In genomic region chrX:47129879-47130358, GRCh38 we compare ENCODE assay signal across 8 cellular contexts. TPM values are rescaled to one million over a fixed set of nuclear protein-coding genes. Genes with fewer than 3 reads are reported as not detected.
DNase-seq lines count a peak whose midpoint lies in the region; ATAC-seq, FAIRE-seq and TF ChIP-seq lines count a peak whose summit lies in the region.

No MANE protein-coding gene starts in this region.

- no peaks in the 10 kb centered on the region for H3K4me1 ChIP-seq in mesodermal cell (ENCODE audit: control insufficient read depth, insufficient read depth, low read length, poor library complexity, severe bottlenecking)

- DNase-seq in stimulated activated naive CD8-positive, alpha-beta T cell treated with anti-CD3 and anti-CD28 coated beads, Interleukin-15, Interleukin-2, amounts not matched to agents 100 U/mL and 50 U/mL, for 24 hours, result no peak
- DNase-seq in brain microvascular endothelial cell (no peak), RCC 7860 (ENCODE audit: low spot score) (no peak)

- no peak for ATAC-seq in stimulated activated naive CD8-positive, alpha-beta T cell treated with anti-CD3 and anti-CD28 coated beads, Interleukin-15, Interleukin-2, amounts not matched to agents 100 U/mL and 50 U/mL, for 24 hours
- ATAC-seq in GM18505 (IDR thresholded peaks at IDR 0.05; ENCODE audit: unreplicated experiment), result no peak
- ATAC-seq in HG03045 (IDR thresholded peaks at IDR 0.05; ENCODE audit: unreplicated experiment), result no peak
- ATAC-seq in HG02623 (IDR thresholded peaks at IDR 0.05; ENCODE audit: unreplicated experiment), result no peak

- H3K27ac ChIP-seq in brain microvascular endothelial cell, result no peak overlapping the region
- no peak overlapping the region for H3K27ac ChIP-seq in mesodermal cell (ENCODE audit: low read depth, low read length, severe bottlenecking)

- H3K9me3 Mint-ChIP-seq in stimulated activated naive CD8-positive, alpha-beta T cell treated with anti-CD3 and anti-CD28 coated beads, Interleukin-15, Interleukin-2, amounts not matched to agents 100 ng/mL and 50 ng/mL, for 24 hours, result no peaks in the 10 kb centered on the region

- H3K4me1 Mint-ChIP-seq in stimulated activated naive CD8-positive, alpha-beta T cell treated with anti-CD3 and anti-CD28 coated beads, Interleukin-15, Interleukin-2, amounts not matched to agents 100 ng/mL and 50 ng/mL, for 24 hours (ENCODE audit: low read depth), result peaks cover 10% of the 10 kb centered on the region

- no peak overlapping the region for H3K27ac Mint-ChIP-seq in stimulated activated naive CD8-positive, alpha-beta T cell treated with anti-CD3 and anti-CD28 coated beads, Interleukin-15, Interleukin-2, amounts not matched to agents 100 ng/mL and 50 ng/mL, for 24 hours

- no peaks in the 10 kb centered on the region for H3K36me3 ChIP-seq in brain microvascular endothelial cell (replicated peaks)
- no peaks in the 10 kb centered on the region for H3K36me3 ChIP-seq in mesodermal cell (ENCODE audit: control insufficient read depth, insufficient read depth, low read length)

- H3K36me3 Mint-ChIP-seq in stimulated activated naive CD8-positive, alpha-beta T cell treated with anti-CD3 and anti-CD28 coated beads, Interleukin-15, Interleukin-2, amounts not matched to agents 100 ng/mL and 50 ng/mL, for 24 hours (ENCODE audit: low read depth), result no peaks in the 10 kb centered on the region

- in situ Hi-C loops in brain microvascular endothelial cell (cut with HindIII; ENCODE audit: low pct_ligation_motif_present, low sequenced_read_pairs), result no loop called here

- H3K9me3 ChIP-seq in mesodermal cell (ENCODE audit: control insufficient read depth, low read length), result no peaks in the 10 kb centered on the region

- H3K4me3 ChIP-seq in brain microvascular endothelial cell (ENCODE audit: low read depth, low read length) (peak overlapping the region; percentile 69), mesodermal cell (ENCODE audit: extremely low read depth, insufficient read depth, low read length, poor library complexity, severe bottlenecking) (peak overlapping the region; percentile 49)

- FAIRE-seq in RCC 7860 (lab: Jason Lieb, UNC), result no peak

- peak overlapping the region; percentile 92 for H3K4me3 Mint-ChIP-seq in stimulated activated naive CD8-positive, alpha-beta T cell treated with anti-CD3 and anti-CD28 coated beads, Interleukin-15, Interleukin-2, amounts not matched to agents 100 ng/mL and 50 ng/mL, for 24 hours

- WGBS in mesodermal cell (ENCODE audit: insufficient coverage in 2 of 2), 2 experiments, result 26 to 56% methylated on average over 3 of the region's 11 CpGs

- no peaks in the 10 kb centered on the region for H3K27me3 Mint-ChIP-seq in stimulated activated naive CD8-positive, alpha-beta T cell treated with anti-CD3 and anti-CD28 coated beads, Interleukin-15, Interleukin-2, amounts not matched to agents 100 ng/mL and 50 ng/mL, for 24 hours

- no peak for TF ChIP-seq CTCF in brain microvascular endothelial cell (IDR thresholded peaks at IDR 0.05; ENCODE audit: low read depth, low read length, missing control alignments)

- no peak for TF ChIP-seq POLR2A in GM18505 (IDR thresholded peaks at IDR 0.05; ENCODE audit: borderline replicate concordance, extremely low read depth, insufficient read depth, insufficient read length)

- H3K27me3 ChIP-seq in brain microvascular endothelial cell (replicated peaks), result no peaks in the 10 kb centered on the region

RNA-seq across cellular contexts. Expression of gene NDUFB11, which starts 14.6 kb away (rescaled TPM):
- polyA plus RNA-seq in mesodermal cell (2013, experiment 1 of 2), result 106 TPM
- 92.0 TPM for polyA plus RNA-seq in mesodermal cell (2013, experiment 2 of 2)

RNA-seq across cellular contexts. Expression of gene RBM10, which starts 15.1 kb away (rescaled TPM):
- 54.0 TPM for polyA plus RNA-seq in mesodermal cell (2013, experiment 1 of 2)
- polyA plus RNA-seq in mesodermal cell (2013, experiment 2 of 2), result 44.6 TPM

RNA-seq across cellular contexts. Expression of gene RGN, which starts 51.7 kb away (rescaled TPM):
- 1.2 TPM for polyA plus RNA-seq in mesodermal cell (2013, experiment 1 of 2)
- 1.8 TPM for polyA plus RNA-seq in mesodermal cell (2013, experiment 2 of 2)
